In genomic region chr1:200039849-200040479, GRCh38 we compare ENCODE assay signal across 1 cellular context.
TF ChIP-seq lines count a peak whose summit lies in the region.

No MANE protein-coding gene starts in this region.

TF ChIP-seq in GM23338, 12 proteins besides CTCF, POLR2A, EP300 and RAD21 (continued from another document):
- TF ChIP-seq ZNF331 (CRISPR knock-in tag; IDR thresholded peaks at IDR 0.05; ENCODE audit: low read depth) = no peak
- no peak for TF ChIP-seq ZNF114 (CRISPR knock-in tag; IDR thresholded peaks at IDR 0.05)
- TF ChIP-seq NANOG (IDR thresholded peaks at IDR 0.05; ENCODE audit: borderline replicate concordance) = no peak
- TF ChIP-seq EZH2phosphoT487 (IDR thresholded peaks at IDR 0.05; ENCODE audit: unreplicated experiment) = no peak
